ENCODE assay signal across 8 cellular contexts in genomic region chr7:22821702-22822485, GRCh38. TPM values are rescaled to one million over a fixed set of nuclear protein-coding genes. Genes with fewer than 3 reads are reported as not detected.
DNase-seq lines count a peak whose midpoint lies in the region; ATAC-seq and TF ChIP-seq lines count a peak whose summit lies in the region.

No MANE protein-coding gene starts in this region.

- H3K36me3 ChIP-seq in heart left ventricle = peaks cover 0 to 17% (median 11%) of the 10 kb centered on the region in 9 donors

- peaks cover 0 to 7% (median 4%) of the 10 kb centered on the region in 7 donors for H3K9me3 Mint-ChIP-seq in CD14-positive monocyte
- no peaks in the 10 kb centered on the region for H3K9me3 Mint-ChIP-seq in activated T-cell treated with anti-CD3 and anti-CD28 coated beads, Interleukin-2, amount 50 U/mL, for 24 hours

- peak overlapping the region; percentile 56 to 97 (median 80) for H3K4me3 ChIP-seq in heart left ventricle

- no peaks in the 10 kb centered on the region for H3K9me3 ChIP-seq in heart left ventricle

- peak overlapping the region; percentile 97 to 98 for H3K4me3 Mint-ChIP-seq in CD14-positive monocyte
- H3K4me3 Mint-ChIP-seq in activated T-cell treated with anti-CD3 and anti-CD28 coated beads, Interleukin-2, amount 50 U/mL, for 24 hours = peak overlapping the region; percentile 98

- intact Hi-C loops in CD14-positive monocyte (cut with micrococcal nuclease) = loop anchor here in 1 of 2 donors (5.0 kb wide), 1 partner anchor 710 kb away; the partner anchor contains the start of gene TRA2A
- intact Hi-C loops in heart left ventricle (cut with DNase I) = loop anchor here in 7 of 10 donors (1.0 to 10.0 kb wide), 5 partner anchors 33 to 261 kb away; no protein-coding TSS in a partner anchor

- peaks cover 22 to 23% (median 22%) of the 10 kb centered on the region in 3 donors for H3K27me3 Mint-ChIP-seq in CD14-positive monocyte (ENCODE audit: low read depth in 3 of 3)
- peaks cover 22% of the 10 kb centered on the region for H3K27me3 Mint-ChIP-seq in activated T-cell treated with anti-CD3 and anti-CD28 coated beads, Interleukin-2, amount 50 U/mL, for 24 hours

- H3K27ac Mint-ChIP-seq in CD14-positive monocyte = peak overlapping the region; percentile 91 to 98 (median 96)
- peak overlapping the region; percentile 97 for H3K27ac Mint-ChIP-seq in activated T-cell treated with anti-CD3 and anti-CD28 coated beads, Interleukin-2, amount 50 U/mL, for 24 hours

- H3K27ac ChIP-seq in heart left ventricle = peak overlapping the region in 11 of 12 donors; percentile 66 to 91 (median 85)

- H3K27me3 ChIP-seq in heart left ventricle = no peaks in the 10 kb centered on the region

- 8 to 18% (median 14%) methylated on average over 18 of the region's 18 CpGs for WGBS in heart left ventricle, 4 donors

- TF ChIP-seq CTCF in CD14-positive monocyte (IDR thresholded peaks at IDR 0.05) = no peak
- no peak for TF ChIP-seq CTCF in heart left ventricle (IDR thresholded peaks at IDR 0.05)

- H3K36me3 Mint-ChIP-seq in CD14-positive monocyte = peaks cover 14 to 18% of the 10 kb centered on the region in 2 donors
- H3K36me3 Mint-ChIP-seq in activated T-cell treated with anti-CD3 and anti-CD28 coated beads, Interleukin-2, amount 50 U/mL, for 24 hours (ENCODE audit: low read depth) = peaks cover 41% of the 10 kb centered on the region

- TF ChIP-seq POLR2A in heart left ventricle (IDR thresholded peaks at IDR 0.05) = no peak

- DNase-seq in CD14-positive monocyte (ENCODE audit: low spot score) (no peak), heart left ventricle (no peak), renal cortical epithelial cell (ENCODE audit: low read depth) (peak; percentile 11), inferior parietal cortex (ENCODE audit: extremely low spot score) (no peak), NCI-H1092 (lab: John Stamatoyannopoulos, UW) (no peak)
- DNase-seq in activated T-cell treated with anti-CD3 and anti-CD28 coated beads, Interleukin-2, amount 50 U/mL, for 24 hours = peak; percentile 35

- peaks cover 16% of the 10 kb centered on the region for H3K4me1 Mint-ChIP-seq in CD14-positive monocyte
- peaks cover 44% of the 10 kb centered on the region for H3K4me1 Mint-ChIP-seq in activated T-cell treated with anti-CD3 and anti-CD28 coated beads, Interleukin-2, amount 50 U/mL, for 24 hours (ENCODE audit: low read depth)

- H3K4me1 ChIP-seq in heart left ventricle = peaks cover 0 to 40% (median 20%) of the 10 kb centered on the region in 12 donors

- peak; percentile 5 for ATAC-seq in HG02840 (IDR thresholded peaks at IDR 0.05; ENCODE audit: low FRiP score, unreplicated experiment)
- peak in 3 of 4 donors; percentile 20 to 56 (median 53) for ATAC-seq in heart left ventricle
- no peak for ATAC-seq in HG03571 (IDR thresholded peaks at IDR 0.05; ENCODE audit: unreplicated experiment)

RNA-seq across cellular contexts. Expression of gene TOMM7, which starts 0.8 kb away (rescaled TPM):
- 100 to 1,000 TPM in 1 of 2 donors, 10 to 100 TPM in 1; 93.3 to 111 TPM for polyA plus RNA-seq in CD14-positive monocyte
- 100 to 1,000 TPM; 137 to 529 (median 399) TPM for total RNA-seq in heart left ventricle
- polyA plus RNA-seq in heart left ventricle = 100 to 1,000 TPM; 253 to 341 TPM
- 55.1 and 66.7 TPM in 2 replicates for total RNA-seq in renal cortical epithelial cell

Comparison
In these comparisons a context has a peak if more than half of its experiments do, and no peak if none do; other contexts are left out.
1. DNase-seq: peak in activated T-cell treated with anti-CD3 and anti-CD28 coated beads, Interleukin-2, amount 50 U/mL, for 24 hours (single experiment) and renal cortical epithelial cell (single experiment); none in CD14-positive monocyte (single experiment), heart left ventricle (0 of 5), inferior parietal cortex (single experiment) and NCI-H1092 (single experiment).